Comparison of ENCODE assay signal across 25 cellular contexts in the genomic region with DNA sequence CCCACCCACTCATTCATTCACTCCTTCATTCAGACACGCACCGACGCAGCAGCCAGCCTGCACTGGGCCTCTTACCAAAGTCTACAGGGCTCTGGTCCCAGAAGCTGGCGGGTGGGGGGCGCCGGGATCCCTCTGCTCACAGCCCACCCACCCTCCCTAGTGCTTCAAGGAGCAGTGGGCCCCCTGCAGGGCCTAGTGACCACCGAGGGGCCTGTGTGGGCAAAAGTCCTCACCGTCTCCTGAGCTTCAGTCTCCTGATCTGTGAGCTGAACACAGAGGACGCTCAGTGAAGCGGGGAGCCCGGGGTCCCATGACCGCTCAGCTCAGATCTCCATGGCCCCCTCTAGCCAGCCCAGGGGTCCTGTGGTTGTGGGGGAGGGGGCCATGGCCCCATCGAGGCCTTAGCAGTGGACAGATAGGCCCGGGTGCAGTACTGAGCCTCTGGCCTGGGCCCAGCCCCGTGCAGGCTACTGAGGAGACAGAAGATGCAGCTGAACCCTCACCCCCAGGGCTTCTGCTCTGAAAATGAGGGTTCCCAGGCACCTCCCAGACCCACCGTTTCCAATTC. TPM values are rescaled to one million over a fixed set of nuclear protein-coding genes. Genes with fewer than 3 reads are reported as not detected.
"Had no signal": no experiment of that assay in that cellular context is flagged by ENCODE, and none has a peak within 500 bp of the region (broad histone marks: within the 10 kb centered on the region; RNA-seq: fewer than 3 reads in every experiment).

No MANE protein-coding gene starts in this region.

- H3K9me3 ChIP-seq: body of pancreas, mucosa of descending colon, ovary, uterus had no signal

- H3K27ac ChIP-seq: body of pancreas, foreskin keratinocyte, neural progenitor cell, ovary, uterus, VCaP had no signal

- H3K4me1 ChIP-seq: foreskin keratinocyte, uterus had no signal

- H3K36me3 ChIP-seq: neural progenitor cell, ovary, uterus had no signal

- H3K4me3 ChIP-seq: body of pancreas, mucosa of descending colon, neural progenitor cell, ovary, uterus had no signal

- H2AFZ ChIP-seq: neural progenitor cell had no signal

- ATAC-seq: activated CD4-positive, CD25-positive, alpha-beta regulatory T cell treated with anti-CD3 and anti-CD28 coated beads, Interleukin-2, amount 50 U/mL, for 24 hours; activated CD8-positive, alpha-beta T cell treated with anti-CD3 and anti-CD28 coated beads, Interleukin-2, amount 10 ng/mL, durations not matched to agents 7 days and 5 days; body of pancreas; foreskin keratinocyte; mucosa of descending colon; sciatic nerve; stimulated activated naive B cell treated with anti-CD40 and anti-IgM and Interleukin-4, amounts not matched to agents 10 μg/mL and 1 μg/mL and 100 μg/mL, for 72 hours; T-cell had no signal

- DNase-seq: activated CD4-positive, alpha-beta T cell treated with anti-CD3 and anti-CD28 coated beads, Interleukin-2, amount 50 U/mL, for 1 hour; activated CD8-positive, alpha-beta T cell treated with anti-CD3 and anti-CD28 coated beads, Interleukin-2, amount 10 ng/mL, durations not matched to agents 7 days and 5 days; activated gamma-delta T cell treated with Interleukin-2 at 50 U/mL for 16 hours; activated T-cell treated with anti-CD3 and anti-CD28 coated beads, Interleukin-2, amount 50 U/mL, for 1 hour; anterior cingulate cortex; body of pancreas; caudate nucleus; effector memory CD4-positive, alpha-beta T cell; foreskin keratinocyte; hippocampal formation; mesenchymal stem cell; naive B cell; ovary; small intestine; stimulated activated CD4-positive, alpha-beta T cell treated with anti-CD3 and anti-CD28 coated beads, Interleukin-15, amount 100 ng/mL, for 24 hours; stimulated activated CD8-positive, alpha-beta memory T cell treated with anti-CD3 and anti-CD28 coated beads, Interleukin-4, amount 100 ng/mL, for 48 hours; stimulated activated naive B cell treated with anti-CD40 and anti-IgM and Interleukin-4, amounts not matched to agents 10 μg/mL and 1 μg/mL and 100 μg/mL, for 72 hours; T-cell; trophoblast cell; uterus had no signal

- H3K4me2 ChIP-seq: neural progenitor cell had no signal

- H3K27me3 ChIP-seq: body of pancreas, neural progenitor cell, ovary had no signal

RNA-seq across cellular contexts. Expression of gene COL9A3, which starts 54.0 kb away (rescaled TPM):
- total RNA-seq: activated CD8-positive, alpha-beta T cell treated with anti-CD3 and anti-CD28 coated beads, Interleukin-2, amount 10 ng/mL, durations not matched to agents 7 days and 5 days had no signal

RNA-seq across cellular contexts. Expression of gene NTSR1, which starts 54.2 kb away (rescaled TPM):
- total RNA-seq: body of pancreas, uterus had no signal
